In the genomic region with DNA sequence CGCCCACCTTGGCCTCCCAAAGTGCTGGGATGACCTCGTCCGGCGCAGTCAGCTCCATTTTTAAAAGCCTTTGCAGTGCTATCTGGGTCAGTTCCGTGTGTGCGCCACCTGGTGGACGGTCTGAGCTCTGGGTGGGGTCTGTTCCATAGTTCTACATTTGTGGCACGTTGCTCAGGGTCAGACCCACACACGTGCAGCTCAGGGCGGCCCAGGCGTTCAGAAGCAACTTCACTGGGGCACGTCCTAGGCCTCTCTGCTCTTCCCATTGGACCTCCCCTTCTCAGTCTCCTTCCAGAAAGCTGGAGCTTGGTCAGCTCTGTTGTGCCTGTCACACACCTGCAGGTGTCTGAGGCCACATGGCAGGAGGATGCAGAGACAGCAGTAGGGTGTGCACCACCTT, we compare ENCODE assay signal across 8 cellular contexts.
DNase-seq lines count a peak whose midpoint lies in the region; TF ChIP-seq lines count a peak whose summit lies in the region.

No MANE protein-coding gene starts in this region.

- no peak overlapping the region for H2AFZ ChIP-seq in Loucy (ENCODE audit: low read length)

- DNase-seq in activated naive CD4-positive, alpha-beta T cell treated with Interleukin-2 at 50 U/mL for 16 hours: peak; percentile 17
- no peak for DNase-seq in activated naive CD4-positive, alpha-beta T cell (lab: John Stamatoyannopoulos, UW)
- DNase-seq in coronary artery (ENCODE audit: low spot score) (peak; percentile 46), spleen (peak; percentile 79), DMS153 treated with DMSO at 0.1 percent for 48 hours (lab: John Stamatoyannopoulos, UW; ENCODE audit: unreplicated experiment) (no peak), NCI-H2107 treated with DMSO at 0.1 percent for 48 hours (lab: John Stamatoyannopoulos, UW; ENCODE audit: unreplicated experiment) (no peak), DMS153 (lab: John Stamatoyannopoulos, UW) (no peak)

- H3K4me3 ChIP-seq in Loucy (ENCODE audit: low read length, poor library complexity, severe bottlenecking) (no peak overlapping the region), coronary artery (no peak overlapping the region), spleen (no peak overlapping the region)

- no peaks in the 10 kb centered on the region for H3K36me3 ChIP-seq in Loucy (ENCODE audit: insufficient read depth, low read length)
- H3K36me3 ChIP-seq in spleen: no peaks in the 10 kb centered on the region

- intact Hi-C loops in spleen (cut with DNase I; ENCODE audit: low total_unique reads): no loop called here

- no peaks in the 10 kb centered on the region for H3K79me2 ChIP-seq in Loucy (ENCODE audit: insufficient read depth, low read length)

- H3K4me1 ChIP-seq in Loucy (ENCODE audit: insufficient read depth, low read length, poor library complexity, severe bottlenecking) (no peaks in the 10 kb centered on the region), spleen (peaks cover 0 to 25% (median 1%) of the 10 kb centered on the region in 6 donors)

- no peaks in the 10 kb centered on the region for H4K20me1 ChIP-seq in Loucy (ENCODE audit: insufficient read depth, low read length, poor library complexity, severe bottlenecking)

- no peak overlapping the region for H3K4me2 ChIP-seq in Loucy (ENCODE audit: low read depth, low read length, poor library complexity, severe bottlenecking)

- H3K27me3 ChIP-seq in Loucy (ENCODE audit: insufficient read depth, low read length, poor library complexity, severe bottlenecking) (no peaks in the 10 kb centered on the region), spleen (replicated peaks in 1 of 7) (no peaks in the 10 kb centered on the region)

- H3F3A ChIP-seq in Loucy (ENCODE audit: low read depth): no peaks in the 10 kb centered on the region

- WGBS in spleen, 5 donors: 34 to 44% (median 41%) methylated on average over 9 to 12 of the region's 12 CpGs

- TF ChIP-seq POLR2A in spleen (IDR thresholded peaks at IDR 0.05): no peak

- TF ChIP-seq CTCF in Loucy (conservative IDR thresholded peaks at IDR 0.05; ENCODE audit: low read length) (peak; percentile 58), coronary artery (IDR thresholded peaks at IDR 0.05) (no peak), spleen (IDR thresholded peaks at IDR 0.05 in 8 of 11, conservative IDR thresholded peaks at IDR 0.05 in 3 of 11) (peak in 7 of 11 experiments; percentile 15 to 47 (median 23))

- 0 out of 2 replicates have a peak, but pooled peaks cover 5% of the 10 kb centered on the region for H3K9me3 ChIP-seq in Loucy (ENCODE audit: insufficient read depth, low read depth, low read length)
- H3K9me3 ChIP-seq in spleen: peaks cover 0 to 32% (median 26%) of the 10 kb centered on the region in 8 donors

- no peak overlapping the region for H3K9ac ChIP-seq in Loucy (ENCODE audit: low read depth, low read length, poor library complexity, severe bottlenecking)

- H3K9me2 ChIP-seq in Loucy (replicated peaks; ENCODE audit: low read depth, low read length): no peaks in the 10 kb centered on the region

- H3K27ac ChIP-seq in coronary artery (no peak overlapping the region), spleen (no peak overlapping the region)

Comparison
In these comparisons a context has a peak if more than half of its experiments do, and no peak if none do; other contexts are left out.
1. DNase-seq: peak in activated naive CD4-positive, alpha-beta T cell treated with Interleukin-2 at 50 U/mL for 16 hours (single experiment), coronary artery (single experiment) and spleen (single experiment); none in activated naive CD4-positive, alpha-beta T cell (0 of 4), DMS153 treated with DMSO at 0.1 percent for 48 hours (single experiment), NCI-H2107 treated with DMSO at 0.1 percent for 48 hours (single experiment) and DMS153 (single experiment).